Comparison of ENCODE assay signal across 3 cellular contexts in the genomic region with DNA sequence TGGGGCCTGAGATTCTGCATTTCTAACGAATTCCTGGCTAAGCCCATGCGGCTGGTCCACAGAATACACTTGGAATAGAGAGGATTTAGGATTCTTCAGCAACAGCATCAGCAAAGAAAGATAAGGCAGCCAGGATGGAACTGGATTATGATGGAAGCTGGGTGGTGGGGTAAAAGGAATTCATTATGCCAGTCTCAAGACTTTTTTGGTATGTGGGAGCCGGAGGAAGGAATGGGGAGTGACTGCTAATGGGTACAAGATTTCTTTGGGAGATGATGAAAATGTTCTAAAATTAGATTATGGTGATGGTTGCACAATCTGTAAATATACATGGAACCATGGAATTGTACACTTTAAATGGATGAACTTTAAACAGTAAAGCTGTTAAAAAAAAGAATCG.
TF ChIP-seq lines count a peak whose summit lies in the region.

No MANE protein-coding gene starts in this region.

TF ChIP-seq in SK-N-SH treated with all-trans-retinoic acid at 6 μM for 48 hours, 23 proteins besides CTCF, POLR2A, EP300 and RAD21:
- TF ChIP-seq ISL1 (CRISPR knock-in tag; IDR thresholded peaks at IDR 0.05) = peak; percentile 44
- no peak for TF ChIP-seq ZNF8 (CRISPR knock-in tag; IDR thresholded peaks at IDR 0.05)

TF ChIP-seq in SK-N-SH, 30 proteins besides CTCF, POLR2A, EP300 and RAD21:
- TF ChIP-seq NRF1 (IDR thresholded peaks at IDR 0.05; ENCODE audit: low read depth, low read length) (no peak), NFIC (IDR thresholded peaks at IDR 0.05; ENCODE audit: borderline replicate concordance) (no peak), MEF2A (IDR thresholded peaks at IDR 0.05; ENCODE audit: borderline replicate concordance, low read depth) (no peak), ELF1 (IDR thresholded peaks at IDR 0.05) (no peak), TAF1 (IDR thresholded peaks at IDR 0.05; ENCODE audit: borderline replicate concordance, low read depth, low read length) (no peak), RFX5 (IDR thresholded peaks at IDR 0.05; ENCODE audit: low read length) (no peak), RXRA (IDR thresholded peaks at IDR 0.05; ENCODE audit: borderline replicate concordance, low read depth) (no peak), YY1 (IDR thresholded peaks at IDR 0.05; ENCODE audit: low read depth) (no peak), SMC3 (IDR thresholded peaks at IDR 0.05; ENCODE audit: low read depth, low read length) (no peak)
- TF ChIP-seq, protein P1, sequence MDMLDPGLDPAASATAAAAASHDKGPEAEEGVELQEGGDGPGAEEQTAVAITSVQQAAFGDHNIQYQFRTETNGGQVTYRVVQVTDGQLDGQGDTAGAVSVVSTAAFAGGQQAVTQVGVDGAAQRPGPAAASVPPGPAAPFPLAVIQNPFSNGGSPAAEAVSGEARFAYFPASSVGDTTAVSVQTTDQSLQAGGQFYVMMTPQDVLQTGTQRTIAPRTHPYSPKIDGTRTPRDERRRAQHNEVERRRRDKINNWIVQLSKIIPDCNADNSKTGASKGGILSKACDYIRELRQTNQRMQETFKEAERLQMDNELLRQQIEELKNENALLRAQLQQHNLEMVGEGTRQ (IDR thresholded peaks at IDR 0.05; ENCODE audit: borderline replicate concordance, low read depth, low read length) = no peak
- TF ChIP-seq, protein P2, sequence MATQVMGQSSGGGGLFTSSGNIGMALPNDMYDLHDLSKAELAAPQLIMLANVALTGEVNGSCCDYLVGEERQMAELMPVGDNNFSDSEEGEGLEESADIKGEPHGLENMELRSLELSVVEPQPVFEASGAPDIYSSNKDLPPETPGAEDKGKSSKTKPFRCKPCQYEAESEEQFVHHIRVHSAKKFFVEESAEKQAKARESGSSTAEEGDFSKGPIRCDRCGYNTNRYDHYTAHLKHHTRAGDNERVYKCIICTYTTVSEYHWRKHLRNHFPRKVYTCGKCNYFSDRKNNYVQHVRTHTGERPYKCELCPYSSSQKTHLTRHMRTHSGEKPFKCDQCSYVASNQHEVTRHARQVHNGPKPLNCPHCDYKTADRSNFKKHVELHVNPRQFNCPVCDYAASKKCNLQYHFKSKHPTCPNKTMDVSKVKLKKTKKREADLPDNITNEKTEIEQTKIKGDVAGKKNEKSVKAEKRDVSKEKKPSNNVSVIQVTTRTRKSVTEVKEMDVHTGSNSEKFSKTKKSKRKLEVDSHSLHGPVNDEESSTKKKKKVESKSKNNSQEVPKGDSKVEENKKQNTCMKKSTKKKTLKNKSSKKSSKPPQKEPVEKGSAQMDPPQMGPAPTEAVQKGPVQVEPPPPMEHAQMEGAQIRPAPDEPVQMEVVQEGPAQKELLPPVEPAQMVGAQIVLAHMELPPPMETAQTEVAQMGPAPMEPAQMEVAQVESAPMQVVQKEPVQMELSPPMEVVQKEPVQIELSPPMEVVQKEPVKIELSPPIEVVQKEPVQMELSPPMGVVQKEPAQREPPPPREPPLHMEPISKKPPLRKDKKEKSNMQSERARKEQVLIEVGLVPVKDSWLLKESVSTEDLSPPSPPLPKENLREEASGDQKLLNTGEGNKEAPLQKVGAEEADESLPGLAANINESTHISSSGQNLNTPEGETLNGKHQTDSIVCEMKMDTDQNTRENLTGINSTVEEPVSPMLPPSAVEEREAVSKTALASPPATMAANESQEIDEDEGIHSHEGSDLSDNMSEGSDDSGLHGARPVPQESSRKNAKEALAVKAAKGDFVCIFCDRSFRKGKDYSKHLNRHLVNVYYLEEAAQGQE (IDR thresholded peaks at IDR 0.05; ENCODE audit: low read depth, low read length) = no peak
- TF ChIP-seq, protein P3, sequence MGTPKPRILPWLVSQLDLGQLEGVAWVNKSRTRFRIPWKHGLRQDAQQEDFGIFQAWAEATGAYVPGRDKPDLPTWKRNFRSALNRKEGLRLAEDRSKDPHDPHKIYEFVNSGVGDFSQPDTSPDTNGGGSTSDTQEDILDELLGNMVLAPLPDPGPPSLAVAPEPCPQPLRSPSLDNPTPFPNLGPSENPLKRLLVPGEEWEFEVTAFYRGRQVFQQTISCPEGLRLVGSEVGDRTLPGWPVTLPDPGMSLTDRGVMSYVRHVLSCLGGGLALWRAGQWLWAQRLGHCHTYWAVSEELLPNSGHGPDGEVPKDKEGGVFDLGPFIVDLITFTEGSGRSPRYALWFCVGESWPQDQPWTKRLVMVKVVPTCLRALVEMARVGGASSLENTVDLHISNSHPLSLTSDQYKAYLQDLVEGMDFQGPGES (IDR thresholded peaks at IDR 0.05; ENCODE audit: low read depth, low read length) = no peak
TF ChIP-seq in SK-N-SH: peak in this region for 0.

TF ChIP-seq in IMR-90, 13 proteins besides CTCF, POLR2A, EP300 and RAD21:
- TF ChIP-seq CEBPB (IDR thresholded peaks at IDR 0.05; ENCODE audit: low read depth, low read length) = peak; percentile 89
- TF ChIP-seq, protein P1 (IDR thresholded peaks at IDR 0.05; ENCODE audit: low read depth, low read length) = no peak
TF ChIP-seq in IMR-90: peak in this region for 1.
